In genomic region chr2:183069174-183069573, GRCh38 we compare ENCODE assay signal across 18 cellular contexts.
"Had no signal": no experiment of that assay in that cellular context is flagged by ENCODE, and none has a peak within 500 bp of the region (broad histone marks: within the 10 kb centered on the region; RNA-seq: fewer than 3 reads in every experiment).

No MANE protein-coding gene starts in this region.

- H3K27ac ChIP-seq: epithelial cell of prostate, esophagus squamous epithelium, left ventricle myocardium inferior, lower lobe of right lung, neural progenitor cell, ovary, right atrium auricular region, suprapubic skin, thyroid gland had no signal

- FAIRE-seq: kidney, small intestine had no signal

- H3K27me3 ChIP-seq: neural progenitor cell, ovary, right atrium auricular region, suprapubic skin, thyroid gland had no signal

- DNase-seq: effector memory CD8-positive, alpha-beta T cell; esophagus squamous epithelium; foreskin fibroblast; kidney; left cardiac atrium; left ventricle myocardium inferior; lower lobe of right lung; midbrain; nucleus accumbens; ovary; small intestine; stimulated activated CD4-positive, alpha-beta T cell treated with anti-CD3 and anti-CD28 coated beads, Interleukin-12 subunit alpha, Interleukin-12 subunit beta, amount 100 ng/mL, for 4 hours; stimulated activated naive CD4-positive, alpha-beta T cell; thyroid gland had no signal

- H3K36me3 ChIP-seq: esophagus squamous epithelium, left ventricle myocardium inferior, lower lobe of right lung, neural progenitor cell, ovary, right atrium auricular region, suprapubic skin, thyroid gland had no signal

- H3K4me3 ChIP-seq: esophagus squamous epithelium, left ventricle myocardium inferior, lower lobe of right lung, neural progenitor cell, ovary, right atrium auricular region, suprapubic skin, thyroid gland had no signal

- H3K9ac ChIP-seq: neural progenitor cell had no signal

- H3K4me1 ChIP-seq: esophagus squamous epithelium, left ventricle myocardium inferior, lower lobe of right lung, neural progenitor cell, right atrium auricular region, suprapubic skin, thyroid gland had no signal

- ATAC-seq: effector memory CD8-positive, alpha-beta T cell; left cardiac atrium; lower lobe of right lung had no signal

- H3K9me3 ChIP-seq: esophagus squamous epithelium, left ventricle myocardium inferior, lower lobe of right lung, ovary, right atrium auricular region, suprapubic skin, thyroid gland had no signal

- H3K4me2 ChIP-seq: neural progenitor cell had no signal

- H2AFZ ChIP-seq: neural progenitor cell had no signal
